In the genomic region with DNA sequence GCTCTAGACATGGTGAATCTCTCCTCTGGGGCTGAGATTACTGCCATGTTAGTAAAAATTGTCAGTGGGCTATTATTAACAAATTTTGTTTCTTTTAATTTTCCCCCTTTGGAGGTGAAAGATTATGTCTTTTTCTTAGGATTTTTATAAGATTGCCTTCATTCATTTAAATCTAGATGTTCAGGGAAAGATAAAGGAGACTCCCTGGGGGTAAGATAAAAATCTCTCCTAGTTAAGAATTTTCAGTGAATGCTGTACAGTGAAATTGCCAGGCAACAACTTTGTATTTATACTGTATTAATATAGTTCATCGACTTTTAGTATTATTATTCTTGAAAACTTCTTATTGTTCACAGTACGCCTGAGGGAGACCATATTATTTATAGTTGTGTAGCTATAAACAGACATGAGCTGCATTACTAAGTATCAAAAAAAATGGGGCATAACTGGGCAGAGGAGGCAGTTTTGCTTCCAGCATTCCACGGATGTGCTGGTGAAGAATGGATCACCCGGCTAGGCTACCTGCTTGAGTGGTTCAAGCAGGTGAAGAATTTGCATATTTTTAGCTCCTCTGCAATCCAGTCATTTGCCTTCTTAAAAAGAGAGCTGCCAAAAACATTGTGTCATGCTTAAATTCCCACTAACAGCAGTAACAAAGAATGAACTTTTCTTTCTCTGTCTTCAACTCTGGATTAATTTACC, we compare ENCODE assay signal across 7 cellular contexts.
"Had no signal": no experiment of that assay in that cellular context is flagged by ENCODE, and none has a peak within 500 bp of the region (broad histone marks: within the 10 kb centered on the region; RNA-seq: fewer than 3 reads in every experiment).

No MANE protein-coding gene starts in this region.

- DNase-seq: GM23248, HFFc6, IMR-90, KG1 had no signal

- H3K36me3 ChIP-seq: HAP-1 had no signal

- H3K4me3 Mint-ChIP-seq: HFFc6 had no signal

- H2AFZ ChIP-seq: GM23248 had no signal

- H3K9me3 ChIP-seq: HAP-1 had no signal

- H3K27ac ChIP-seq: GM23248 had no signal

- H3K4me3 ChIP-seq: GM23248, HAP-1, K562 had no signal

- H3K27ac Mint-ChIP-seq: HFFc6 had no signal

- ATAC-seq: HCT116, K562 had no signal
